9 cellular contexts compared by ENCODE assay signal in the genomic region with DNA sequence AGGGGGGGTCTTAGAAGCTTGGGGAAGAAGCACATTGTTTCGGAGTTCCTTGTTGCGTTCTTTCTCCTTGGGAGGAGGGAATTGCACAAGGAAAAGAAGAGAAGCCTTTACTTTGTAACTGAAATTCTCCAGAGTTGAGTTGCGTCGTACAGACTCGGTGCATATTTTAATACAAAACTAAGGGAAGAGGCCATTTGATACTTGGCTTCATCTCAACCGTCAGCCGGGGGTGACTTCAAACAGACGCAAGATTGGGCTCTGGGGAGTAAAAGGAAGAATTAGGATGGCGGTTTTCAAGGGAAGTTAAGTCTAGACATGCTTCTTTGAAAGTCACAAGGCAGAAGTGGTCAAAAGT. TPM values are rescaled to one million over a fixed set of nuclear protein-coding genes. Genes with fewer than 3 reads are reported as not detected.
DNase-seq lines count a peak whose midpoint lies in the region; ATAC-seq and TF ChIP-seq lines count a peak whose summit lies in the region.
"Had no signal": no experiment of that assay in that cellular context is flagged by ENCODE, and none has a peak within 500 bp of the region (broad histone marks: within the 10 kb centered on the region; RNA-seq: fewer than 3 reads in every experiment).

No MANE protein-coding gene starts in this region.

- H3K4me2 ChIP-seq in mesendoderm (ENCODE audit: low read length): peak overlapping the region; percentile 85

- peak overlapping the region; percentile 41 for H3K18ac ChIP-seq in mesendoderm (ENCODE audit: low read length)

- no peak overlapping the region for H2BK5ac ChIP-seq in mesendoderm (ENCODE audit: low read length)

- H3K56ac ChIP-seq in mesendoderm (ENCODE audit: low read length): peak overlapping the region; percentile 84

- H3K27me3 Mint-ChIP-seq in activated CD8-positive, alpha-beta memory T cell treated with anti-CD3 and anti-CD28 coated beads, Interleukin-2, amount 10 ng/mL, durations not matched to agents 7 days and 5 days: peaks cover 86% of the 10 kb centered on the region

- H3K79me1 ChIP-seq in mesendoderm (ENCODE audit: low read length): no peaks in the 10 kb centered on the region

- H3K9me3 Mint-ChIP-seq in activated CD8-positive, alpha-beta memory T cell treated with anti-CD3 and anti-CD28 coated beads, Interleukin-2, amount 10 ng/mL, durations not matched to agents 7 days and 5 days (ENCODE audit: low read depth): no peaks in the 10 kb centered on the region

- H4K8ac ChIP-seq in mesendoderm (ENCODE audit: low read depth, low read length): no peak overlapping the region

- H4K5ac ChIP-seq in mesendoderm (ENCODE audit: low read length): no peak overlapping the region

- no peak for DNase-seq in activated CD8-positive, alpha-beta memory T cell treated with anti-CD3 and anti-CD28 coated beads, Interleukin-2, amount 10 ng/mL, durations not matched to agents 7 days and 5 days
- no peak for DNase-seq in activated CD8-positive, alpha-beta memory T cell treated with anti-CD3 and anti-CD28 coated beads for 24 hours
- DNase-seq in cardiac fibroblast (ENCODE audit: low read depth in 2 of 2): no peak
- no peak for DNase-seq in mesendoderm
- no peak for DNase-seq in transverse colon
- DNase-seq in putamen (ENCODE audit: low spot score): no peak
- no peak for DNase-seq in GM03348 (ENCODE audit: low spot score)
- DNase-seq: activated T-cell treated with anti-CD3 and anti-CD28 coated beads for 4 hours had no signal

- H3K27me3 ChIP-seq in mesendoderm (ENCODE audit: insufficient read depth, low read length, poor library complexity) (no peaks in the 10 kb centered on the region), transverse colon (peaks cover 64% of the 10 kb centered on the region)

- no CpG with 5 or more reads among the region's 9 CpGs for WGBS in mesendoderm (ENCODE audit: extremely low coverage, insufficient coverage, low lambda C conversion rate)
- WGBS in transverse colon (ENCODE audit: low coverage in 1 of 2), 2 donors: 2 to 8% methylated on average over 4 to 9 of the region's 9 CpGs

- H3K4me1 ChIP-seq in mesendoderm (ENCODE audit: control insufficient read depth, low read depth, low read length) (no peaks in the 10 kb centered on the region), transverse colon (peaks cover 0 to 40% (median 28%) of the 10 kb centered on the region in 4 donors)

- in situ Hi-C loops in transverse colon (cut with MboI; ENCODE audit: low pct_ligation_motif_present in 1 of 4, low pct_unique_long_range_greater_than_20kb in 1 of 4, low sequenced_read_pairs in 3 of 4): no loop called here

- no peak for ATAC-seq in activated CD8-positive, alpha-beta memory T cell treated with anti-CD3 and anti-CD28 coated beads, Interleukin-2, amount 10 ng/mL, durations not matched to agents 7 days and 5 days
- no peak for ATAC-seq in HG03135 (IDR thresholded peaks at IDR 0.05; ENCODE audit: unreplicated experiment)

- peaks cover 2% of the 10 kb centered on the region for H3K36me3 Mint-ChIP-seq in activated CD8-positive, alpha-beta memory T cell treated with anti-CD3 and anti-CD28 coated beads, Interleukin-2, amount 10 ng/mL, durations not matched to agents 7 days and 5 days

- TF ChIP-seq POLR2A in transverse colon (IDR thresholded peaks at IDR 0.05): no peak

- H3K23ac ChIP-seq in mesendoderm (ENCODE audit: low read length): peak overlapping the region; percentile 29

- H3K4me1 Mint-ChIP-seq in activated CD8-positive, alpha-beta memory T cell treated with anti-CD3 and anti-CD28 coated beads, Interleukin-2, amount 10 ng/mL, durations not matched to agents 7 days and 5 days: peaks cover 23% of the 10 kb centered on the region

- CTCF ChIA-PET in activated CD8-positive, alpha-beta memory T cell treated with anti-CD3 and anti-CD28 coated beads, Interleukin-2, amount 10 ng/mL, durations not matched to agents 7 days and 5 days (lab: Charles Lee): no interaction called here

- H3K27ac ChIP-seq in mesendoderm (ENCODE audit: low read depth, low read length) (no peak overlapping the region), transverse colon (peak overlapping the region; percentile 89 to 96 (median 92))

- no peaks in the 10 kb centered on the region for H3K9me3 ChIP-seq in transverse colon

- intact Hi-C loops in transverse colon (cut with DNase I; ENCODE audit: low total_unique reads): loop anchor here (5.0 kb wide), 1 partner anchor 747 kb away; no protein-coding TSS in a partner anchor

- H2AK5ac ChIP-seq in mesendoderm (ENCODE audit: low read length): no peak overlapping the region

- no peak for TF ChIP-seq EP300 in transverse colon (IDR thresholded peaks at IDR 0.05; ENCODE audit: low read depth)

- no peaks in the 10 kb centered on the region for H3K79me2 ChIP-seq in mesendoderm (ENCODE audit: control insufficient read depth, insufficient read depth, low read length)

- peak overlapping the region; percentile 67 for H3K9ac ChIP-seq in mesendoderm (ENCODE audit: low read length)

- H3K4me3 Mint-ChIP-seq in activated CD8-positive, alpha-beta memory T cell treated with anti-CD3 and anti-CD28 coated beads, Interleukin-2, amount 10 ng/mL, durations not matched to agents 7 days and 5 days: peak overlapping the region; percentile 63

- no peak overlapping the region for H3K4ac ChIP-seq in mesendoderm (ENCODE audit: low read depth, low read length)

- H2BK15ac ChIP-seq in mesendoderm (replicated peaks; ENCODE audit: low read depth): no peak overlapping the region

- H3K27ac Mint-ChIP-seq in activated CD8-positive, alpha-beta memory T cell treated with anti-CD3 and anti-CD28 coated beads, Interleukin-2, amount 10 ng/mL, durations not matched to agents 7 days and 5 days: no peak overlapping the region

- no peak overlapping the region for H2BK120ac ChIP-seq in mesendoderm (ENCODE audit: low read depth, low read length)

- H3K36me3 ChIP-seq in mesendoderm (ENCODE audit: control insufficient read depth, insufficient read depth, low read length): no peaks in the 10 kb centered on the region
- H3K36me3 ChIP-seq in transverse colon: no peaks in the 10 kb centered on the region

- TF ChIP-seq CTCF in cardiac fibroblast (IDR thresholded peaks at IDR 0.05; ENCODE audit: low read depth, low read length) (no peak), transverse colon (IDR thresholded peaks at IDR 0.05) (no peak)

- H3K4me3 ChIP-seq in cardiac fibroblast (replicated peaks in 1 of 2; ENCODE audit: low read depth in 2 of 2, low read length in 2 of 2) (peak overlapping the region; percentile 72 to 74), mesendoderm (ENCODE audit: low read length) (peak overlapping the region; percentile 39), transverse colon (peak overlapping the region; percentile 45 to 71 (median 68))

RNA-seq across cellular contexts. Expression of a gene that starts 1.5 kb away (rescaled TPM):
- total RNA-seq in activated CD8-positive, alpha-beta memory T cell treated with anti-CD3 and anti-CD28 coated beads, Interleukin-2, amount 10 ng/mL, durations not matched to agents 7 days and 5 days: not detected
- polyA plus RNA-seq in mesendoderm (2013, experiment 1 of 2): 10.3 TPM
- polyA plus RNA-seq in mesendoderm (2013, experiment 2 of 2): 10.0 TPM
- 100 to 1,000 TPM in 3 of 4 donors, 10 to 100 TPM in 1; 53.3 to 443 (median 294) TPM for total RNA-seq in transverse colon

Comparison
In these comparisons a context has a peak if more than half of its experiments do, and no peak if none do; other contexts are left out.
1. RNA of a gene that starts 1.5 kb away (total RNA-seq): 53.3 to 443 TPM in transverse colon; not detected in activated CD8-positive, alpha-beta memory T cell treated with anti-CD3 and anti-CD28 coated beads, Interleukin-2, amount 10 ng/mL, durations not matched to agents 7 days and 5 days; every median in the first group is over 10 times any median in the second.
2. Peak in every context shown above with its lines, with median percentiles within 50 percentile points of each other: H3K4me3 ChIP-seq.